ENCODE assay signal across 17 cellular contexts in genomic region chr12:122250047-122250446, GRCh38. TPM values are rescaled to one million over a fixed set of nuclear protein-coding genes. Genes with fewer than 3 reads are reported as not detected.
A peak's percentile ranks its signal among the peaks of the same experiment; 100 is the strongest.
DNase-seq lines count a peak whose midpoint lies in the region; ATAC-seq and TF ChIP-seq lines count a peak whose summit lies in the region.
"Had no signal": no experiment of that assay in that cellular context is flagged by ENCODE, and none has a peak within 500 bp of the region (broad histone marks: within the 10 kb centered on the region; RNA-seq: fewer than 3 reads in every experiment).

No MANE protein-coding gene starts in this region.

- intact Hi-C loops in activated naive CD4-positive, alpha-beta T cell treated with anti-CD3 and anti-CD28 coated beads for 36 hours (cut with micrococcal nuclease): no loop called here
- intact Hi-C loops in colonic mucosa (cut with DNase I): no loop called here

- H3K27ac ChIP-seq in colonic mucosa: no peak overlapping the region
- H3K27ac ChIP-seq: A549, BLaER1, GM23248, HL-60, PC-9, RWPE1 had no signal

- H3K36me3 ChIP-seq in endocrine pancreas (ENCODE audit: control insufficient read depth, insufficient read depth, low read length) (no peaks in the 10 kb centered on the region), colonic mucosa (peaks cover 3% of the 10 kb centered on the region)

- no peaks in the 10 kb centered on the region for H3K9me3 ChIP-seq in endocrine pancreas (ENCODE audit: control insufficient read depth, low read length)
- H3K9me3 ChIP-seq in colonic mucosa: no peaks in the 10 kb centered on the region
- H3K9me3 ChIP-seq: A549, BLaER1, HAP-1 had no signal

- H3K4me1 ChIP-seq in endocrine pancreas (ENCODE audit: control insufficient read depth, insufficient read depth, low read length): peaks cover 7% of the 10 kb centered on the region
- no peaks in the 10 kb centered on the region for H3K4me1 ChIP-seq in colonic mucosa
- H3K4me1 ChIP-seq: A549, HAP-1 had no signal

- peak overlapping the region; percentile 46 for H3K27ac Mint-ChIP-seq in activated naive CD4-positive, alpha-beta T cell treated with anti-CD3 and anti-CD28 coated beads for 36 hours

- H3K27me3 ChIP-seq in endocrine pancreas (ENCODE audit: control insufficient read depth, insufficient read depth, low read length) (no peaks in the 10 kb centered on the region), colonic mucosa (no peaks in the 10 kb centered on the region)
- H3K27me3 ChIP-seq: BLaER1 had no signal

- H3K27me3 Mint-ChIP-seq in activated naive CD4-positive, alpha-beta T cell treated with anti-CD3 and anti-CD28 coated beads for 36 hours (ENCODE audit: low read depth): no peaks in the 10 kb centered on the region
- H3K27me3 Mint-ChIP-seq: CD4-positive, alpha-beta memory T cell had no signal

- H3K4me3 ChIP-seq in endocrine pancreas (ENCODE audit: control insufficient read depth, insufficient read depth, low read length) (peak overlapping the region; percentile 44), colonic mucosa (no peak overlapping the region)
- H3K4me3 ChIP-seq: A549, BLaER1, GM23248, HAP-1, PC-9 had no signal

- H3K4me3 Mint-ChIP-seq in activated naive CD4-positive, alpha-beta T cell treated with anti-CD3 and anti-CD28 coated beads for 36 hours: no peak overlapping the region
- H3K4me3 Mint-ChIP-seq: CD4-positive, alpha-beta memory T cell had no signal

- no peak for ATAC-seq in GM18858 (IDR thresholded peaks at IDR 0.05; ENCODE audit: unreplicated experiment)
- ATAC-seq: A549 had no signal

- peaks cover 4% of the 10 kb centered on the region for H3K36me3 Mint-ChIP-seq in activated naive CD4-positive, alpha-beta T cell treated with anti-CD3 and anti-CD28 coated beads for 36 hours (ENCODE audit: low read depth)

- H3K9ac ChIP-seq in endocrine pancreas (ENCODE audit: control insufficient read depth, insufficient read depth, low read length) (no peak overlapping the region), colonic mucosa (ENCODE audit: low read depth in 2 of 2, low read length in 2 of 2) (no peak overlapping the region)
- H3K9ac ChIP-seq: BLaER1, GM23248 had no signal

- TF ChIP-seq CTCF in colonic mucosa (IDR thresholded peaks at IDR 0.05): no peak

- peaks cover 11% of the 10 kb centered on the region for H3K4me1 Mint-ChIP-seq in activated naive CD4-positive, alpha-beta T cell treated with anti-CD3 and anti-CD28 coated beads for 36 hours (ENCODE audit: low read depth)

- H3K9me3 Mint-ChIP-seq in activated naive CD4-positive, alpha-beta T cell treated with anti-CD3 and anti-CD28 coated beads for 36 hours: no peaks in the 10 kb centered on the region
- H3K9me3 Mint-ChIP-seq: CD4-positive, alpha-beta memory T cell had no signal

- CTCF ChIA-PET in activated naive CD4-positive, alpha-beta T cell treated with anti-CD3 and anti-CD28 coated beads for 36 hours (lab: Charles Lee): no interaction called here

- in situ Hi-C loops in ACHN (cut with HindIII; ENCODE audit: low pct_ligation_motif_present, low pct_unique_long_range_greater_than_20kb, low sequenced_read_pairs): no loop called here

- DNase-seq in activated naive CD4-positive, alpha-beta T cell treated with anti-CD3 and anti-CD28 coated beads for 36 hours: no peak
- no peak for DNase-seq in activated naive CD4-positive, alpha-beta T cell treated with Interleukin-2 at 50 U/mL for 16 hours
- peak; percentile 68 for DNase-seq in NCI-H2171 treated with DMSO at 0.1 percent for 48 hours (lab: John Stamatoyannopoulos, UW)
- DNase-seq in ACHN: no peak
- DNase-seq in colonic mucosa: no peak
- DNase-seq: CD4-positive, alpha-beta memory T cell; GM23248; IMR-90; NCI-H82; PC-9 had no signal

RNA-seq across cellular contexts. Expression of gene VPS33A, which starts 16.2 kb away (rescaled TPM):
- 10 to 100 TPM; 15.9 to 17.2 TPM for total RNA-seq in activated naive CD4-positive, alpha-beta T cell treated with anti-CD3 and anti-CD28 coated beads for 36 hours
- total RNA-seq in colonic mucosa: 10 to 100 TPM; 18.6 to 24.0 TPM

RNA-seq across cellular contexts. Expression of gene DIABLO, which starts 24.2 kb away (rescaled TPM):
- 10 to 100 TPM; 46.1 to 48.1 TPM for total RNA-seq in activated naive CD4-positive, alpha-beta T cell treated with anti-CD3 and anti-CD28 coated beads for 36 hours
- total RNA-seq in colonic mucosa: 10 to 100 TPM; 56.6 to 63.1 TPM

RNA-seq across cellular contexts. Expression of gene B3GNT4, which starts 46.5 kb away (rescaled TPM):
- total RNA-seq in activated naive CD4-positive, alpha-beta T cell treated with anti-CD3 and anti-CD28 coated beads for 36 hours: under 1 TPM; 0.43 to 0.67 TPM
- 1 to 10 TPM in 1 of 2 donors, under 1 TPM in 1; 0.69 to 1.7 TPM for total RNA-seq in colonic mucosa
